ENCODE assay signal across 15 cellular contexts in the genomic region with DNA sequence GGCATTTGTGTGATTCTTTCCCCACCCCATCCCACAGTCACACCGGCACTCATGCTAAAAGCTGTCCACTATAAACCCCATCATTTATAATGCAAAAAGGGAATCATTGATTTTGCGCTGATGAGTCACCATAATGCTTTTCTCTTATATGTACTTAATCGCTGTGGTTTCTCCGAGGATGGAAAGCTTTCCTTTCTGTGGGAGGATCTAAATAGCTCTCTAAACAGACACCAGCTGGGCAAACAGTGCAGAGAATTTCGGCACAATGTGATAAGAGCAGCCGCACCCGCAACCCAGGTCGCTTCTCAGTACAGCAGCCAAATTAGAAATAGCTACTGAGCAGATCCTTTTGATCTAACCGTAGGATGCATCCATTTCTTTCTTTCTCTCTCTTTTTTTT.
DNase-seq lines count a peak whose midpoint lies in the region; TF ChIP-seq lines count a peak whose summit lies in the region.
"Had no signal": no experiment of that assay in that cellular context is flagged by ENCODE, and none has a peak within 500 bp of the region (broad histone marks: within the 10 kb centered on the region; RNA-seq: fewer than 3 reads in every experiment).

No MANE protein-coding gene starts in this region.

- TF ChIP-seq CTCF in fibroblast of lung (conservative IDR thresholded peaks at IDR 0.05 in 1 of 2, IDR thresholded peaks at IDR 0.05 in 1 of 2; ENCODE audit: low read depth in 1 of 2, low read length in 2 of 2) (no peak), colonic mucosa (IDR thresholded peaks at IDR 0.05) (no peak)

- H4K20me1 ChIP-seq in fibroblast of lung (ENCODE audit: control insufficient read depth, extremely low read depth, insufficient read depth, low read length): no peaks in the 10 kb centered on the region

- H3K27ac ChIP-seq in fibroblast of lung (ENCODE audit: insufficient read depth, low read length) (no peak overlapping the region), caudate nucleus (ENCODE audit: low read depth, low read length) (no peak overlapping the region), colonic mucosa (no peak overlapping the region)
- H3K27ac ChIP-seq: cardiac muscle cell had no signal

- no peaks in the 10 kb centered on the region for H3K4me1 ChIP-seq in fibroblast of lung (ENCODE audit: control insufficient read depth, extremely low read depth, insufficient read depth, low read length)
- no peaks in the 10 kb centered on the region for H3K4me1 ChIP-seq in colonic mucosa
- H3K4me1 ChIP-seq: BE2C had no signal

- intact Hi-C loops in colonic mucosa (cut with DNase I): no loop called here

- H3K9me3 ChIP-seq in fibroblast of lung (ENCODE audit: control insufficient read depth, insufficient read depth, low read depth, low read length) (no peaks in the 10 kb centered on the region), colonic mucosa (no peaks in the 10 kb centered on the region)
- H3K9me3 ChIP-seq: BE2C, MG63 had no signal

- H3K4me3 ChIP-seq in fibroblast of lung (replicated peaks in 1 of 4; ENCODE audit: control extremely low read depth in 1 of 4, insufficient read depth in 1 of 4, low read depth in 3 of 4, low read length in 4 of 4) (no peak overlapping the region), colonic mucosa (no peak overlapping the region)
- H3K4me3 ChIP-seq: cardiac muscle cell, MG63 had no signal

- H3K9ac ChIP-seq in fibroblast of lung (ENCODE audit: insufficient read depth, low read length) (no peak overlapping the region), colonic mucosa (ENCODE audit: low read depth in 2 of 2, low read length in 2 of 2) (no peak overlapping the region)

- H3K27me3 ChIP-seq in fibroblast of lung (ENCODE audit: control insufficient read depth, insufficient read depth, low read length) (peaks cover 2% of the 10 kb centered on the region), colonic mucosa (no peaks in the 10 kb centered on the region)
- H3K27me3 ChIP-seq: BE2C, cardiac muscle cell had no signal

- H3K36me3 ChIP-seq in fibroblast of lung (ENCODE audit: control insufficient read depth, insufficient read depth, low read length) (no peaks in the 10 kb centered on the region), colonic mucosa (no peaks in the 10 kb centered on the region)
- H3K36me3 ChIP-seq: BE2C, cardiac muscle cell, MG63 had no signal

- H3K79me2 ChIP-seq in fibroblast of lung (ENCODE audit: control insufficient read depth, insufficient read depth, low read length): no peaks in the 10 kb centered on the region

- peak; percentile 80 for DNase-seq in COLO829 (ENCODE audit: low spot score)
- DNase-seq in LHCN-M2 (ENCODE audit: low read depth): peak; percentile 35
- DNase-seq in NCI-H69 (lab: John Stamatoyannopoulos, UW): peak; percentile 87
- peak; percentile 22 to 76 for DNase-seq in fibroblast of lung (ENCODE audit: low read depth in 2 of 2)
- DNase-seq in caudate nucleus (lab: John Stamatoyannopoulos, UW): no peak
- no peak for DNase-seq in midbrain (lab: John Stamatoyannopoulos, UW)
- DNase-seq in colonic mucosa: no peak
- DNase-seq in stimulated activated CD4-positive, alpha-beta T cell treated with anti-CD3 and anti-CD28 coated beads, Interleukin-12 subunit alpha, Interleukin-12 subunit beta, amount 100 ng/mL, for 4 hours: no peak
- DNase-seq: activated CD4-positive, alpha-beta memory T cell treated with anti-CD3 and anti-CD28 coated beads, Interleukin-2, amount 10 ng/mL, durations not matched to agents 7 days and 5 days; BE2C; mesendoderm; MG63; stimulated activated CD4-positive, alpha-beta T cell treated with anti-CD3 and anti-CD28 coated beads, Interleukin-4, amount 100 ng/mL, for 1 hour; stimulated activated naive B cell treated with anti-CD40 and anti-IgM and Interleukin-4, amounts not matched to agents 10 μg/mL and 1 μg/mL and 100 μg/mL, for 72 hours had no signal

- H3K4me2 ChIP-seq in fibroblast of lung (ENCODE audit: extremely low read depth, insufficient read depth, low read length): no peak overlapping the region

- H2AFZ ChIP-seq in fibroblast of lung (ENCODE audit: low read length): no peak overlapping the region

Comparison
In these comparisons a context has a peak if more than half of its experiments do, and no peak if none do; other contexts are left out.
1. DNase-seq: peak in COLO829 (single experiment), LHCN-M2 (single experiment), NCI-H69 (single experiment) and fibroblast of lung (2 of 2); none in caudate nucleus (0 of 61), midbrain (single experiment), colonic mucosa (single experiment) and stimulated activated CD4-positive, alpha-beta T cell treated with anti-CD3 and anti-CD28 coated beads, Interleukin-12 subunit alpha, Interleukin-12 subunit beta, amount 100 ng/mL, for 4 hours (single experiment).